ENCODE assay signal across 8 cellular contexts in genomic region chr7:128455556-128456254, GRCh38.
DNase-seq lines count a peak whose midpoint lies in the region; ATAC-seq and TF ChIP-seq lines count a peak whose summit lies in the region.

HILPDA (plus strand) TSS chr7:128455878; CDS start chr7:128457269, 1,391 bp downstream.

- DNase-seq in AG09319 (ENCODE audit: extremely low read depth, low read depth) (peak; percentile 83), NCI-H345 treated with DMSO at 0.1 percent for 48 hours (lab: John Stamatoyannopoulos, UW; ENCODE audit: unreplicated experiment) (peak; percentile 80), iris pigment epithelial cell (ENCODE audit: low read depth) (peak; percentile 96)
- DNase-seq in activated CD4-positive, CD25-positive, alpha-beta regulatory T cell treated with anti-CD3 and anti-CD28 coated beads, Interleukin-2, amount 50 U/mL, for 16 hours (ENCODE audit: low read depth, low spot score) = peak; percentile 85
- peak; percentile 94 for DNase-seq in central memory CD4-positive, alpha-beta T cell
- DNase-seq in stimulated activated CD4-positive, alpha-beta T cell treated with anti-CD3 and anti-CD28 coated beads, Interleukin-12 subunit alpha, Interleukin-12 subunit beta, amount 100 ng/mL, for 24 hours (ENCODE audit: low read depth in 2 of 2) = peak; percentile 88 to 90

- peak; percentile 86 for ATAC-seq in GM19035 (IDR thresholded peaks at IDR 0.05; ENCODE audit: unreplicated experiment)
- peak; percentile 85 for ATAC-seq in HG03342 (IDR thresholded peaks at IDR 0.05; ENCODE audit: unreplicated experiment)

- no peak for TF ChIP-seq CTCF in AG09319 (IDR thresholded peaks at IDR 0.05; ENCODE audit: low read depth, low read length)

Comparison
In these comparisons a context has a peak if more than half of its experiments do, and no peak if none do; other contexts are left out.
1. Peak in every context shown above with its lines: DNase-seq and ATAC-seq.